12 cellular contexts compared by ENCODE assay signal in the genomic region with DNA sequence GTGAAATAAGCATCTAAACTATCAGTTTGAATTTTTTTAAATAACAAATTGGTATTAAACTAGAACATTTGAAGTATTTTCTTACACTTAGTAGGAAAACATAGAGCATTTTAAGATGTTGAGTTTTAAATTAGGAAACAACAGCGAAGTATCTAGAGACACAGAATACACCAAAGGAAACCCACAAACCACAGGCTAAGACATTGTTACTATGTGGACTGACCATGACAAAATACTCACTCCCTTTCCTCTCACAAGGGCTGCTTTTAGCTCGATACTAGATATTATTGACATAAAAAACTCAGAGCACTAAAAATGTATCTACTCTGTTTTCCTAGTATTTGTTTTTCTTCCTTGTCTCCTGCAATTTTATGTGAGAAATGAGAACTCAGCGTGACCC.
A peak's percentile ranks its signal among the peaks of the same experiment; 100 is the strongest.
DNase-seq lines count a peak whose midpoint lies in the region; ATAC-seq and TF ChIP-seq lines count a peak whose summit lies in the region.
"Had no signal": no experiment of that assay in that cellular context is flagged by ENCODE, and none has a peak within 500 bp of the region (broad histone marks: within the 10 kb centered on the region; RNA-seq: fewer than 3 reads in every experiment).

No MANE protein-coding gene starts in this region.

- no peak overlapping the region for H3K27ac Mint-ChIP-seq in mesothelial cell of epicardium
- H3K27ac Mint-ChIP-seq in endodermal cell = no peak overlapping the region
- no peak overlapping the region for H3K27ac Mint-ChIP-seq in naive thymus-derived CD8-positive, alpha-beta T cell
- H3K27ac Mint-ChIP-seq: activated T-cell treated with anti-CD3 and anti-CD28 coated beads, Interleukin-2, amount 50 U/mL, for 72 hours; memory B cell had no signal

- H3K27me3 ChIP-seq in MM.1S (replicated peaks; ENCODE audit: insufficient read depth, low read length) (no peaks in the 10 kb centered on the region), osteoblast (ENCODE audit: insufficient read depth, low read length) (no peaks in the 10 kb centered on the region), endodermal cell (ENCODE audit: control insufficient read depth, insufficient read depth, low read length, poor library complexity, severe bottlenecking) (no peaks in the 10 kb centered on the region)
- H3K27me3 ChIP-seq: uterus had no signal

- H3K9me3 Mint-ChIP-seq in mesothelial cell of epicardium (peaks cover under 1% of the 10 kb centered on the region), endodermal cell (no peaks in the 10 kb centered on the region)
- peaks cover 0 to 4% (median 0%) of the 10 kb centered on the region in 9 donors for H3K9me3 Mint-ChIP-seq in naive thymus-derived CD8-positive, alpha-beta T cell
- H3K9me3 Mint-ChIP-seq: memory B cell had no signal

- H4K20me1 ChIP-seq in MM.1S (ENCODE audit: insufficient read depth, low read length) (no peaks in the 10 kb centered on the region), osteoblast (ENCODE audit: insufficient read depth, low read length) (no peaks in the 10 kb centered on the region)

- ATAC-seq in GM19043 (IDR thresholded peaks at IDR 0.05; ENCODE audit: low read depth, unreplicated experiment) (peak; percentile 90), HG02870 (IDR thresholded peaks at IDR 0.05; ENCODE audit: unreplicated experiment) (peak; percentile 97)
- ATAC-seq in naive thymus-derived CD8-positive, alpha-beta T cell = no peak
- ATAC-seq: activated T-cell treated with anti-CD3 and anti-CD28 coated beads, Interleukin-2, amount 50 U/mL, for 72 hours had no signal

- H3K79me2 ChIP-seq in MM.1S (ENCODE audit: low read length) = no peaks in the 10 kb centered on the region
- H3K79me2 ChIP-seq in osteoblast (ENCODE audit: insufficient read depth, low read length) = no peaks in the 10 kb centered on the region

- H3K4me2 ChIP-seq in MM.1S (ENCODE audit: low read depth, low read length) (peak overlapping the region; percentile 48; the same call in 1 of the 2 replicates), osteoblast (ENCODE audit: insufficient read depth, low read length) (no peak overlapping the region)

- peak; percentile 76 for DNase-seq in MM.1S
- no peak for DNase-seq in osteoblast (ENCODE audit: insufficient read length, low spot score, missing footprints)
- no peak for DNase-seq in activated gamma-delta T cell (lab: John Stamatoyannopoulos, UW)
- DNase-seq in mesothelial cell of epicardium (ENCODE audit: low spot score in 2 of 2, unreplicated experiment in 2 of 2) = no peak
- no peak for DNase-seq in endodermal cell
- DNase-seq in naive thymus-derived CD8-positive, alpha-beta T cell = no peak
- DNase-seq: activated T-cell treated with anti-CD3 and anti-CD28 coated beads, Interleukin-2, amount 50 U/mL, for 72 hours; SHP77 treated with DMSO at 0.1 percent for 48 hours; uterus had no signal

- H3K4me3 ChIP-seq in MM.1S (ENCODE audit: low read length) (0 out of 2 replicates have a peak overlapping the region, but pooled peaks have one; percentile 4), osteoblast (ENCODE audit: insufficient read depth, low read length) (no peak overlapping the region), endodermal cell (ENCODE audit: low read length) (no peak overlapping the region)
- H3K4me3 ChIP-seq: uterus had no signal

- WGBS in endodermal cell (ENCODE audit: insufficient coverage in 1 of 2, insufficient read length in 1 of 2), 2 experiments = 97% methylated on average over 3 of the region's 3 CpGs; no CpG with 5 or more reads in 1 of the 2 experiments

- H3K27me3 Mint-ChIP-seq in mesothelial cell of epicardium (ENCODE audit: low read depth) = no peaks in the 10 kb centered on the region
- peaks cover 3% of the 10 kb centered on the region for H3K27me3 Mint-ChIP-seq in endodermal cell (ENCODE audit: insufficient read depth)
- peaks cover 11 to 42% (median 17%) of the 10 kb centered on the region in 5 donors for H3K27me3 Mint-ChIP-seq in naive thymus-derived CD8-positive, alpha-beta T cell

- H2AFZ ChIP-seq in MM.1S (ENCODE audit: low read length) (no peak overlapping the region), osteoblast (ENCODE audit: low read length) (peak overlapping the region; percentile 36)

- H3K4me1 ChIP-seq in MM.1S (ENCODE audit: low read length) = peaks cover 11% of the 10 kb centered on the region
- H3K4me1 ChIP-seq in osteoblast (ENCODE audit: insufficient read depth, low read length) = no peaks in the 10 kb centered on the region
- H3K4me1 ChIP-seq in endodermal cell (ENCODE audit: control insufficient read depth, insufficient read depth, low read length) = peaks cover 8% of the 10 kb centered on the region
- H3K4me1 ChIP-seq: uterus had no signal

- no peaks in the 10 kb centered on the region for H3K36me3 ChIP-seq in MM.1S (replicated peaks; ENCODE audit: insufficient read depth, low read length)
- H3K36me3 ChIP-seq in osteoblast (ENCODE audit: insufficient read depth, low read length) = no peaks in the 10 kb centered on the region
- H3K36me3 ChIP-seq in endodermal cell (ENCODE audit: control insufficient read depth, insufficient read depth, low read length) = no peaks in the 10 kb centered on the region
- H3K36me3 ChIP-seq: uterus had no signal

- H3K9ac ChIP-seq in MM.1S (ENCODE audit: low read length) = no peak overlapping the region
- no peak overlapping the region for H3K9ac ChIP-seq in endodermal cell (ENCODE audit: extremely low read depth, low read length, poor library complexity, severe bottlenecking)

- H3K9me2 ChIP-seq in MM.1S (replicated peaks; ENCODE audit: insufficient read depth, low read length) = no peaks in the 10 kb centered on the region

- H3K36me3 Mint-ChIP-seq in mesothelial cell of epicardium = no peaks in the 10 kb centered on the region
- H3K36me3 Mint-ChIP-seq in endodermal cell (ENCODE audit: low read depth) = no peaks in the 10 kb centered on the region
- H3K36me3 Mint-ChIP-seq in naive thymus-derived CD8-positive, alpha-beta T cell = peaks cover 0 to 7% (median 0%) of the 10 kb centered on the region in 3 donors

- no peak overlapping the region for H3K4me3 Mint-ChIP-seq in mesothelial cell of epicardium
- H3K4me3 Mint-ChIP-seq in endodermal cell = no peak overlapping the region
- H3K4me3 Mint-ChIP-seq in naive thymus-derived CD8-positive, alpha-beta T cell = peak overlapping the region in 1 of 10 donors; percentile 0
- H3K4me3 Mint-ChIP-seq: activated T-cell treated with anti-CD3 and anti-CD28 coated beads, Interleukin-2, amount 50 U/mL, for 72 hours; memory B cell had no signal

- no peaks in the 10 kb centered on the region for H3K9me3 ChIP-seq in MM.1S (replicated peaks; ENCODE audit: insufficient read depth, low read length)
- H3K9me3 ChIP-seq in osteoblast (ENCODE audit: low read depth, low read length) = no peaks in the 10 kb centered on the region
- no peaks in the 10 kb centered on the region for H3K9me3 ChIP-seq in endodermal cell (ENCODE audit: control insufficient read depth, low read length)
- H3K9me3 ChIP-seq: uterus had no signal

- H3K4me1 Mint-ChIP-seq in mesothelial cell of epicardium (peaks cover 14% of the 10 kb centered on the region), endodermal cell (peaks cover 18% of the 10 kb centered on the region)
- H3K4me1 Mint-ChIP-seq in naive thymus-derived CD8-positive, alpha-beta T cell = peaks cover 0 to 17% (median 5%) of the 10 kb centered on the region in 4 donors

- H3F3A ChIP-seq in MM.1S (ENCODE audit: insufficient read depth, low read length) = no peaks in the 10 kb centered on the region

- H3K27ac ChIP-seq in MM.1S (ENCODE audit: low read length) (no peak overlapping the region; the same call in 1 of the 2 replicates), osteoblast (ENCODE audit: low read depth, low read length) (no peak overlapping the region), endodermal cell (ENCODE audit: low read depth, low read length) (no peak overlapping the region)
- H3K27ac ChIP-seq: uterus had no signal

- TF ChIP-seq CTCF in MM.1S (IDR thresholded peaks at IDR 0.05; ENCODE audit: low read length) (no peak), osteoblast (IDR thresholded peaks at IDR 0.05; ENCODE audit: extremely low read depth, low read depth, low read length) (no peak), mesothelial cell of epicardium (IDR thresholded peaks at IDR 0.05; ENCODE audit: unreplicated experiment) (no peak), endodermal cell (conservative IDR thresholded peaks at IDR 0.05) (no peak)

- POLR2A ChIA-PET in naive thymus-derived CD8-positive, alpha-beta T cell (lab: Charles Lee) = no interaction called here

Comparison
In these comparisons a context has a peak if more than half of its experiments do, and no peak if none do; other contexts are left out.
1. ATAC-seq: peak in GM19043 (single experiment) and HG02870 (single experiment); none in naive thymus-derived CD8-positive, alpha-beta T cell (0 of 2).